12 cellular contexts compared by ENCODE assay signal in the genomic region with DNA sequence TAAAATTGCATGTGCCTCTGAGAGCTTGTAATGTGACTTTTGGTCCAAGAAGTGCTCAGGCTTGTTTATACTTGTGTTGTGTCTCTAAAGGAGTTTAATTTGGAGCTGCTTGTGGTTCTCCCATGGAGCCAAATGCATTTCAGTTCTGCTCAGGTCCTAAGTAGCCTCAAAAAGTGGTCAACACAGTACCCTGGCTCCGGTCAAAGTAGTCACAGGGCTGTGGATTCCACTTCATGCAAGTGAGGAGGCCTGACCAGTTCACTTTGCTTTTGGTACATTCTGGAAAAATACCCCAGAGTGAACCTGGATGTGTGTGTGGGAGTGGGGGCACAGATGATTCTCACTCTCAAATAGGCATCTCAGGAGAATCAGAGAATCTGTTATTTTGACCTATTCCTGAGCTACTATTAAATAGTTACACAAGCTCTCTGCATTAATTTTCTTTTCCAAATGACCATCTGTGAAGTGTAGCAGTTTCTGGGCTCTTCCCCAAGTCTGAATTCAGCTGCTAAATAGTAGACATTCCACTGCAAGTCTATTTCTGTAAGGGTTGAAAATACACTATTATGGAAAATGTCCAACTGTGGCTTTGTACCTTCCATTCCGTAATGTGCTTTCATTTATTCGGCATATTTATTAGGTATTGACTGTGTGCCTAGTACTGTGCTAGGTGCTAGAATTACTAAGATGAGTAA. TPM values are rescaled to one million over a fixed set of nuclear protein-coding genes. Genes with fewer than 3 reads are reported as not detected.
DNase-seq lines count a peak whose midpoint lies in the region; ATAC-seq and TF ChIP-seq lines count a peak whose summit lies in the region.
"Had no signal": no experiment of that assay in that cellular context is flagged by ENCODE, and none has a peak within 500 bp of the region (broad histone marks: within the 10 kb centered on the region; RNA-seq: fewer than 3 reads in every experiment).

No MANE protein-coding gene starts in this region.

- H3K9me3 ChIP-seq in AG04450 (ENCODE audit: control insufficient read depth, insufficient read depth, low read length) (no peaks in the 10 kb centered on the region), heart right ventricle (no peaks in the 10 kb centered on the region), psoas muscle (no peaks in the 10 kb centered on the region)

- intact Hi-C loops in heart right ventricle (cut with DNase I): no loop called here
- intact Hi-C loops in psoas muscle (cut with DNase I): no loop called here

- H3K4me1 ChIP-seq in heart right ventricle (peaks cover 0 to 54% (median 15%) of the 10 kb centered on the region in 9 donors), psoas muscle (peaks cover 24% of the 10 kb centered on the region)

- peaks cover 0 to 92% (median 28%) of the 10 kb centered on the region in 9 donors for H3K36me3 ChIP-seq in heart right ventricle
- H3K36me3 ChIP-seq in psoas muscle (ENCODE audit: insufficient read depth in 1 of 2, low read depth in 1 of 2): peaks cover 3 to 60% of the 10 kb centered on the region in 2 donors

- CTCF ChIA-PET in AG04450 (lab: Charles Lee): interaction anchor here (0.5 to 2.2 kb wide), 2 partner anchors 22 to 31 kb away, joined by 6 to 13 read pairs; partner anchors contain the start of gene AGO1

- ATAC-seq in heart right ventricle (peak; percentile 36 to 86 (median 78)), psoas muscle (peak in 1 of 4 donors; percentile 65), HG02610 (IDR thresholded peaks at IDR 0.05; ENCODE audit: unreplicated experiment) (no peak), GM21717 (IDR thresholded peaks at IDR 0.05; ENCODE audit: unreplicated experiment) (no peak)

- TF ChIP-seq CTCF in AG04450 (IDR thresholded peaks at IDR 0.05; ENCODE audit: low read depth, low read length) (no peak), astrocyte of the spinal cord (IDR thresholded peaks at IDR 0.05; ENCODE audit: low read depth, low read length) (no peak), heart right ventricle (IDR thresholded peaks at IDR 0.05) (no peak), psoas muscle (IDR thresholded peaks at IDR 0.05) (no peak)

- POLR2A ChIA-PET in AG04450 (lab: Yijun Ruan, JAX): interaction anchor here (0.9 kb wide), 1 partner anchor 82 kb away, joined by 4 read pairs; the partner anchor contains the start of gene CLSPN

- peak; percentile 27 for DNase-seq in AG04450 (ENCODE audit: low read depth, low spot score)
- peak; percentile 72 for DNase-seq in astrocyte of the spinal cord (ENCODE audit: low read depth, low spot score)
- no peak for DNase-seq in heart right ventricle
- no peak for DNase-seq in psoas muscle
- DNase-seq in activated CD8-positive, alpha-beta memory T cell treated with anti-CD3 and anti-CD28 coated beads, Interleukin-2, amount 50 U/mL, for 48 hours: no peak
- DNase-seq in GF-D8 (lab: John Stamatoyannopoulos, UW): no peak
- DNase-seq: ACHN; activated CD4-positive, CD25-positive, alpha-beta regulatory T cell treated with anti-CD3 and anti-CD28 coated beads, Interleukin-2, amount 50 U/mL, for 72 hours; NCI-H1105 treated with DMSO at 0.1 percent for 48 hours had no signal

- in situ Hi-C loops in astrocyte of the spinal cord (cut with HindIII; ENCODE audit: low sequenced_read_pairs): no loop called here

- H3K4me3 ChIP-seq in AG04450 (ENCODE audit: low read depth, low read length) (no peak overlapping the region), astrocyte of the spinal cord (ENCODE audit: low read depth, low read length) (no peak overlapping the region), heart right ventricle (no peak overlapping the region), psoas muscle (no peak overlapping the region)
- H3K4me3 ChIP-seq: SK-N-MC had no signal

- H3K27me3 ChIP-seq in AG04450 (ENCODE audit: control insufficient read depth, insufficient read depth, low read length) (no peaks in the 10 kb centered on the region), heart right ventricle (no peaks in the 10 kb centered on the region), psoas muscle (ENCODE audit: insufficient read depth in 3 of 3, low read length in 2 of 3) (no peaks in the 10 kb centered on the region)

- H3K27ac ChIP-seq in AG04450 (ENCODE audit: low read depth, low read length): no peak overlapping the region
- peak overlapping the region in 9 of 10 donors; percentile 42 to 84 (median 74) for H3K27ac ChIP-seq in heart right ventricle
- peak overlapping the region; percentile 0 for H3K27ac ChIP-seq in psoas muscle
- H3K27ac ChIP-seq: SK-N-MC had no signal

- 26 to 56% methylated on average over 3 of the region's 3 CpGs for WGBS in heart right ventricle, 2 donors
- 19 to 29% (median 29%) methylated on average over 3 of the region's 3 CpGs for WGBS in psoas muscle, 3 donors

RNA-seq across cellular contexts. Expression of gene AGO1, which starts 31.7 kb away (rescaled TPM):
- polyA plus RNA-seq in AG04450 (2011; rRNA removed) (14.8 and 17.6 TPM in 2 replicates), heart right ventricle (1 to 10 TPM; 1.9 to 3.1 TPM), psoas muscle (1 to 10 TPM; 2.2 to 6.4 (median 2.4) TPM)
- polyA minus RNA-seq in AG04450 (2011; rRNA and poly(A)+ RNA removed): 65.2 and 78.6 TPM in 2 replicates
- total RNA-seq in heart right ventricle (10 to 100 TPM; 19.5 to 26.5 (median 22.5) TPM), psoas muscle (10 to 100 TPM in 3 of 4 donors, 1 to 10 TPM in 1; 9.8 to 16.3 (median 12.8) TPM)

RNA-seq across cellular contexts. Expression of gene AGO4, which starts 43.5 kb away (rescaled TPM):
- 8.6 and 9.1 TPM in 2 replicates for polyA plus RNA-seq in AG04450 (2011; rRNA removed)
- 26.8 and 27.1 TPM in 2 replicates for polyA minus RNA-seq in AG04450 (2011; rRNA and poly(A)+ RNA removed)
- total RNA-seq in heart right ventricle: 10 to 100 TPM; 15.0 to 25.1 (median 20.5) TPM
- 10 to 100 TPM in 1 of 2 donors, 1 to 10 TPM in 1; 4.1 to 10.5 TPM for polyA plus RNA-seq in heart right ventricle
- total RNA-seq in psoas muscle: 10 to 100 TPM; 13.9 to 27.4 (median 17.2) TPM
- polyA plus RNA-seq in psoas muscle: 10 to 100 TPM in 1 of 3 donors, 1 to 10 TPM in 2; 3.5 to 13.3 (median 6.7) TPM

Comparison
In these comparisons a context has a peak if more than half of its experiments do, and no peak if none do; other contexts are left out.
1. DNase-seq: peak in AG04450 (single experiment) and astrocyte of the spinal cord (single experiment); none in heart right ventricle (0 of 2), psoas muscle (0 of 2), activated CD8-positive, alpha-beta memory T cell treated with anti-CD3 and anti-CD28 coated beads, Interleukin-2, amount 50 U/mL, for 48 hours (single experiment) and GF-D8 (single experiment).
2. ATAC-seq: peak in heart right ventricle (8 of 8); none in HG02610 (single experiment) and GM21717 (single experiment).